ENCODE assay signal across 14 cellular contexts in genomic region chr10:80567292-80567691, GRCh38. TPM values are rescaled to one million over a fixed set of nuclear protein-coding genes. Genes with fewer than 3 reads are reported as not detected.
"Had no signal": no experiment of that assay in that cellular context is flagged by ENCODE, and none has a peak within 500 bp of the region (broad histone marks: within the 10 kb centered on the region; RNA-seq: fewer than 3 reads in every experiment).

No MANE protein-coding gene starts in this region.

- H3K9me3 Mint-ChIP-seq: activated naive CD8-positive, alpha-beta T cell treated with anti-CD3 and anti-CD28 coated beads, Interleukin-2, amount 50 U/mL, for 24 hours; activated T-cell treated with anti-CD3 and anti-CD28 coated beads, Interleukin-2, amount 50 U/mL, for 72 hours had no signal

- H3K9me3 ChIP-seq: ascending aorta, thyroid gland, vagina had no signal

- H3K4me1 ChIP-seq: ascending aorta, thyroid gland, vagina had no signal

- H3K4me1 Mint-ChIP-seq: activated naive CD8-positive, alpha-beta T cell treated with anti-CD3 and anti-CD28 coated beads, Interleukin-2, amount 50 U/mL, for 24 hours had no signal

- H3K4me3 Mint-ChIP-seq: activated naive CD8-positive, alpha-beta T cell treated with anti-CD3 and anti-CD28 coated beads, Interleukin-2, amount 50 U/mL, for 24 hours; activated T-cell treated with anti-CD3 and anti-CD28 coated beads, Interleukin-2, amount 50 U/mL, for 72 hours had no signal

- DNase-seq: activated CD4-positive, alpha-beta T cell treated with anti-CD3 and anti-CD28 coated beads, Interleukin-2, amount 50 U/mL, for 48 hours; activated CD8-positive, alpha-beta memory T cell treated with anti-CD3 and anti-CD28 coated beads, Interleukin-2, amount 50 U/mL, for 4 hours; activated naive CD4-positive, alpha-beta T cell; activated naive CD8-positive, alpha-beta T cell treated with anti-CD3 and anti-CD28 coated beads, Interleukin-2, amount 50 U/mL, for 24 hours; activated T-cell treated with anti-CD3 and anti-CD28 coated beads, Interleukin-2, amount 50 U/mL, for 72 hours; caudate nucleus; effector memory CD4-positive, alpha-beta T cell; right cardiac atrium; small intestine; thyroid gland had no signal

- H3K27ac ChIP-seq: ascending aorta, epithelial cell of prostate, thyroid gland, vagina had no signal

- H3K36me3 ChIP-seq: ascending aorta, thyroid gland, vagina had no signal

- ATAC-seq: activated naive CD8-positive, alpha-beta T cell treated with anti-CD3 and anti-CD28 coated beads, Interleukin-2, amount 50 U/mL, for 24 hours; activated T-cell treated with anti-CD3 and anti-CD28 coated beads, Interleukin-2, amount 50 U/mL, for 72 hours; right cardiac atrium had no signal

- H3K4me3 ChIP-seq: ascending aorta, thyroid gland, vagina had no signal

- H3K27me3 ChIP-seq: ascending aorta, thyroid gland, vagina had no signal

- H3K27ac Mint-ChIP-seq: activated naive CD8-positive, alpha-beta T cell treated with anti-CD3 and anti-CD28 coated beads, Interleukin-2, amount 50 U/mL, for 24 hours; activated T-cell treated with anti-CD3 and anti-CD28 coated beads, Interleukin-2, amount 50 U/mL, for 72 hours had no signal

- FAIRE-seq: small intestine had no signal

RNA-seq across cellular contexts. Expression of gene SH2D4B, which starts 29.6 kb away (rescaled TPM):
- total RNA-seq: ascending aorta, kidney epithelial cell, right cardiac atrium, vagina had no signal
- polyA plus RNA-seq: right cardiac atrium had no signal
